ENCODE assay signal across 7 cellular contexts in the genomic region with DNA sequence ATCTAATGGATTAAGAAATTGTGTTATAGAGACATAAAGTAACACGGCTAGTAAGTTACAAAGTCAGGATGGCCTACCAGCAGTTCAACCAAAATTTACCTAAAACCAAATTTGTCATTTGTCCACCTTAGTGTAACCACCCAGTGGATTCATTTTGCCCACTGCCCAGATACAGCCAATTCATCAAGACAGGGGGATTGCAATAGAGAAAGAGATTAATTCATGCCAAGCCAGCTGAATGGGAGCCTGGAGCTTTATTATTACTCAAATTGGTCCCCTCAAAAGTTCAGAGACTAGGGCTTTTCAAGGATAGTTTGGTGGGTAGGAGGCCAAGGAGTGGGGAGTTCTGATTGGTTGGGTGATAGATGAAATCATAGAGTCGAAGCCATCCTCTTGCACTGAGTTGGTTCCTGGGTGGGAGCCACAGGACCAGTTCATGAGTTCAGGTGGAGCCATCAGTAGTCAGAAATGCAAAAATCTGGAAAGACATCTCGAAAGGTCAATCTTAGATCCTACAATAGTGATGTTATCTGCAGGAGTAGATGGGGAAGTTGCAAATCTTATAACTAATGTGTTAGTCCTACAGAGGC.
"Had no signal": no experiment of that assay in that cellular context is flagged by ENCODE, and none has a peak within 500 bp of the region (broad histone marks: within the 10 kb centered on the region; RNA-seq: fewer than 3 reads in every experiment).

No MANE protein-coding gene starts in this region.

- FAIRE-seq: G401.6, GM12891, GM12892, GM18507, GM19239 had no signal

- DNase-seq: GDM1, GF-D8 had no signal
